ENCODE assay signal across 18 cellular contexts in the genomic region with DNA sequence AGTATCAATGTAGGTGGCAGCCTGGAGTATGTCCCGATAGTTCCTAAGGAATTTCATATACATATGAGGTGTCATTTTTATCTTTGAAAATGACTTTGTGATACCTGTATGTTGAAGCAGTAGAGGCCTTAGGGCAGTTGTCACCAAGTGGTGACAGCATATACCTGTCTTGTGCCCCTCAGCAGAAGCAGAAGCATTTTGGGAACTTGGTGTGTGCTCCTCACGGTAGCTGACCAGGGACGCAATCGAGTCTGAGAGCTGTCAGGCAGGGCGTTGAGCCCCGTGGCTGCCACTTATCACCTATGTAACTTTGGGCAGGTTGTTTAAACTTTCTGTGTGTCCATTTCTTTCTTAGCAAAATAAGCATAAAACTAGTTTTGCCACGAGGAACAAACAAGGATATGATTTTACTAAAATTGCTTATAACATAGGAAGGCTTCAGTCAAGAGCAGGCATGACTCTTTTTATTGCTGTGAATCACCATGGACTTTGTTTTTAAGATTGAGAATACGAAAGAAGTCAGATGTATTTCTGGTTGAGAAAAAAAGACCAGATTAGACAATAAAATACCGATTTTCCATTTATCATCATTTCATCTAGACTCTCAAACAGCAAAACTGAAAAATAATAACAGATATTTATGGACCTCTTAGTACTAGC.
"Had no signal": no experiment of that assay in that cellular context is flagged by ENCODE, and none has a peak within 500 bp of the region (broad histone marks: within the 10 kb centered on the region; RNA-seq: fewer than 3 reads in every experiment).

No MANE protein-coding gene starts in this region.

- H3K36me3 Mint-ChIP-seq: neural progenitor cell had no signal

- H3K4me1 Mint-ChIP-seq: activated CD4-positive, alpha-beta T cell treated with anti-CD3 and anti-CD28 coated beads, Interleukin-2, amount 10 ng/mL, durations not matched to agents 7 days and 5 days; neural progenitor cell had no signal

- H3K27ac Mint-ChIP-seq: activated CD4-positive, alpha-beta T cell treated with anti-CD3 and anti-CD28 coated beads, Interleukin-2, amount 10 ng/mL, durations not matched to agents 7 days and 5 days; activated T-cell treated with anti-CD3 and anti-CD28 coated beads, Interleukin-2, amount 50 U/mL, for 24 hours; neural progenitor cell had no signal

- DNase-seq: activated CD4-positive, alpha-beta T cell treated with anti-CD3 and anti-CD28 coated beads, Interleukin-2, amount 10 ng/mL, durations not matched to agents 7 days and 5 days; activated gamma-delta T cell treated with Interleukin-2 at 50 U/mL for 16 hours; activated T-cell treated with anti-CD3 and anti-CD28 coated beads, Interleukin-2, amount 50 U/mL, for 24 hours; caudate nucleus; cortex of kidney; effector CD8-positive, alpha-beta T cell; foreskin melanocyte; heart left ventricle; islet precursor cell; left lung; mesendoderm; pancreas; stimulated activated CD4-positive, alpha-beta T cell treated with anti-CD3 and anti-CD28 coated beads, Interleukin-4, amount 100 ng/mL, for 1 hour; stimulated activated CD8-positive, alpha-beta memory T cell treated with anti-CD3 and anti-CD28 coated beads, Interleukin-4, amount 100 ng/mL, for 48 hours; stomach; T-helper 1 cell; WERI-Rb-1 had no signal

- H3K9me3 Mint-ChIP-seq: activated CD4-positive, alpha-beta T cell treated with anti-CD3 and anti-CD28 coated beads, Interleukin-2, amount 10 ng/mL, durations not matched to agents 7 days and 5 days; activated T-cell treated with anti-CD3 and anti-CD28 coated beads, Interleukin-2, amount 50 U/mL, for 24 hours had no signal

- H3K4me3 Mint-ChIP-seq: activated CD4-positive, alpha-beta T cell treated with anti-CD3 and anti-CD28 coated beads, Interleukin-2, amount 10 ng/mL, durations not matched to agents 7 days and 5 days; activated T-cell treated with anti-CD3 and anti-CD28 coated beads, Interleukin-2, amount 50 U/mL, for 24 hours; neural progenitor cell had no signal

- ATAC-seq: heart left ventricle, left lung, pancreas had no signal
